Comparison of ENCODE assay signal across 20 cellular contexts in genomic region chr13:99809931-99810330, GRCh38.
DNase-seq lines count a peak whose midpoint lies in the region; ATAC-seq, FAIRE-seq and TF ChIP-seq lines count a peak whose summit lies in the region.
"Had no signal": no experiment of that assay in that cellular context is flagged by ENCODE, and none has a peak within 500 bp of the region (broad histone marks: within the 10 kb centered on the region; RNA-seq: fewer than 3 reads in every experiment).

No MANE protein-coding gene starts in this region.

- 93% methylated on average over 4 of the region's 4 CpGs; no CpG with 5 or more reads in 1 of the 2 experiments for WGBS in H1 (ENCODE audit: extremely low coverage in 1 of 2, insufficient coverage in 1 of 2, insufficient read length in 1 of 2, insufficient replicate concordance in 2 of 2, low coverage in 1 of 2, low lambda C conversion rate in 2 of 2, missing lambda C conversion rate in 1 of 2), 2 experiments

- no peak for DNase-seq in H1 (ENCODE audit: low read depth in 1 of 2, low spot score in 2 of 2)
- DNase-seq in left lobe of liver (ENCODE audit: low spot score), result no peak
- DNase-seq in activated naive CD8-positive, alpha-beta T cell treated with anti-CD3 and anti-CD28 coated beads for 36 hours, result no peak
- no peak for DNase-seq in CD14-positive monocyte (ENCODE audit: low spot score)
- no peak for DNase-seq in tibial artery
- DNase-seq: Caco-2; CD4-positive, CD25-positive, alpha-beta regulatory T cell; DMS153; EL; IMR-90; NCI-H1417; NCI-H187 treated with DMSO at 0.1 percent for 48 hours; NCI-H2227 treated with DMSO at 0.1 percent for 48 hours; NCI-H524; PC-3 had no signal

- no peak overlapping the region for H2BK5ac ChIP-seq in H1 (ENCODE audit: low read depth, low read length)

- no peaks in the 10 kb centered on the region for H3K9me3 ChIP-seq in H1 (ENCODE audit: insufficient read depth in 2 of 2, low read depth in 1 of 2, low read length in 1 of 2)
- H3K9me3 ChIP-seq in tibial artery, result no peaks in the 10 kb centered on the region
- H3K9me3 ChIP-seq: Caco-2 had no signal

- H3K9me3 Mint-ChIP-seq in activated naive CD8-positive, alpha-beta T cell treated with anti-CD3 and anti-CD28 coated beads for 36 hours, result no peaks in the 10 kb centered on the region
- H3K9me3 Mint-ChIP-seq in CD14-positive monocyte, result peaks cover 0 to 2% (median 0%) of the 10 kb centered on the region in 7 donors

- no peak overlapping the region for H3K27ac ChIP-seq in H1 (ENCODE audit: low read depth, low read length)
- no peak overlapping the region for H3K27ac ChIP-seq in tibial artery

- no peaks in the 10 kb centered on the region for H3K27me3 Mint-ChIP-seq in activated naive CD8-positive, alpha-beta T cell treated with anti-CD3 and anti-CD28 coated beads for 36 hours
- H3K27me3 Mint-ChIP-seq in CD14-positive monocyte (ENCODE audit: low read depth in 3 of 3), result peaks cover 1 to 2% (median 2%) of the 10 kb centered on the region in 3 donors
- H3K27me3 Mint-ChIP-seq: B cell; CD4-positive, CD25-positive, alpha-beta regulatory T cell had no signal

- H3K23me2 ChIP-seq in H1 (ENCODE audit: low read depth, low read length), result no peaks in the 10 kb centered on the region; the same call in 1 of the 2 replicates

- CTCF ChIA-PET in H1 (lab: Charles Lee; ENCODE audit: partially characterized antibody), result interaction anchor here (0.8 to 1.7 kb wide), 7 partner anchors 8 to 192 kb away, joined by 3 to 9 read pairs (median 4); no protein-coding TSS in a partner anchor

- H3K4me3 ChIP-seq in H1 (ENCODE audit: extremely low read depth in 1 of 4, insufficient read depth in 2 of 4, low read depth in 3 of 4, low read length in 4 of 4), result no peak overlapping the region
- no peak overlapping the region for H3K4me3 ChIP-seq in tibial artery
- H3K4me3 ChIP-seq: GM12878 had no signal

- H2BK120ac ChIP-seq in H1 (replicated peaks; ENCODE audit: low read depth, low read length), result no peak overlapping the region

- H3K36me3 Mint-ChIP-seq in activated naive CD8-positive, alpha-beta T cell treated with anti-CD3 and anti-CD28 coated beads for 36 hours, result no peaks in the 10 kb centered on the region
- H3K36me3 Mint-ChIP-seq in CD14-positive monocyte, result no peaks in the 10 kb centered on the region

- H4K20me1 ChIP-seq in H1 (replicated peaks in 1 of 2; ENCODE audit: control insufficient read depth in 1 of 2, insufficient read depth in 2 of 2, low read length in 2 of 2), result no peaks in the 10 kb centered on the region

- H3K27me3 ChIP-seq in H1 (replicated peaks in 1 of 4; ENCODE audit: control insufficient read depth in 3 of 4, extremely low read depth in 1 of 4, insufficient read depth in 3 of 4, low read length in 3 of 4) (no peaks in the 10 kb centered on the region), tibial artery (no peaks in the 10 kb centered on the region)

- ATAC-seq in GM18511 (IDR thresholded peaks at IDR 0.05; ENCODE audit: unreplicated experiment), result peak; percentile 68
- peak; percentile 88 for ATAC-seq in left lobe of liver
- ATAC-seq in HG03571 (IDR thresholded peaks at IDR 0.05; ENCODE audit: unreplicated experiment), result no peak
- ATAC-seq: GM12878, PC-3 had no signal

- no peak overlapping the region for H2AK5ac ChIP-seq in H1 (ENCODE audit: low read depth, low read length)

- H3K36me3 ChIP-seq in H1 (ENCODE audit: control insufficient read depth in 2 of 4, insufficient read depth in 4 of 4, low read length in 3 of 4) (no peaks in the 10 kb centered on the region; a peak in 2 of 8 replicates), tibial artery (no peaks in the 10 kb centered on the region)

- no peak overlapping the region for H4K5ac ChIP-seq in H1 (ENCODE audit: insufficient read length, low read depth, low read length)

- TF ChIP-seq EP300 in H1 (IDR thresholded peaks at IDR 0.05; ENCODE audit: borderline replicate concordance in 1 of 2, low read depth in 2 of 2, low read length in 2 of 2), result no peak

- H3K18ac ChIP-seq in H1 (ENCODE audit: extremely low read depth, low read length), result no peak overlapping the region; the same call in 1 of the 2 replicates

- H3K27ac Mint-ChIP-seq in activated naive CD8-positive, alpha-beta T cell treated with anti-CD3 and anti-CD28 coated beads for 36 hours, result no peak overlapping the region
- peak overlapping the region in 1 of 7 donors; percentile 14 for H3K27ac Mint-ChIP-seq in CD14-positive monocyte
- H3K27ac Mint-ChIP-seq: B cell had no signal

- H3K9ac ChIP-seq in H1 (replicated peaks in 1 of 4; ENCODE audit: extremely low read depth in 1 of 4, low read depth in 3 of 4, low read length in 3 of 4), result no peak overlapping the region

- H2BK12ac ChIP-seq in H1 (ENCODE audit: low read depth, low read length), result no peak overlapping the region

- no peak overlapping the region for H4K91ac ChIP-seq in H1 (replicated peaks; ENCODE audit: insufficient read length, low read length)

- intact Hi-C loops in CD14-positive monocyte (cut with micrococcal nuclease) (no loop called here), tibial artery (cut with DNase I; ENCODE audit: low total_unique reads) (no loop called here)

- no peak for TF ChIP-seq RAD21 in H1 (IDR thresholded peaks at IDR 0.05 in 1 of 2, conservative IDR thresholded peaks at IDR 0.05 in 1 of 2; ENCODE audit: low read depth in 2 of 2, low read length in 2 of 2)

- H3K79me2 ChIP-seq in H1 (ENCODE audit: control insufficient read depth in 1 of 2, insufficient read depth in 2 of 2, low read length in 2 of 2), result no peaks in the 10 kb centered on the region

- POLR2A ChIA-PET in H1 (lab: Charles Lee; ENCODE audit: partially characterized antibody), result interaction anchor here (0.8 to 2.0 kb wide), 3 partner anchors 9 to 172 kb away, joined by 3 to 6 read pairs (median 3); partner anchors contain the start of gene ZIC2

- no peak overlapping the region for H3K14ac ChIP-seq in H1 (ENCODE audit: insufficient read length)

- H3K4me1 ChIP-seq in H1 (replicated peaks in 1 of 4; ENCODE audit: control insufficient read depth in 3 of 4, insufficient read depth in 4 of 4, low read length in 3 of 4) (peaks cover 0 to 8% (median 4%) of the 10 kb centered on the region in 4 experiments; a peak in 5 of 7 replicates), tibial artery (no peaks in the 10 kb centered on the region)

- H3K23ac ChIP-seq in H1 (ENCODE audit: insufficient read length), result no peak overlapping the region

- TF ChIP-seq POLR2A in H1 (IDR thresholded peaks at IDR 0.05; ENCODE audit: control extremely low read depth in 1 of 2, low read depth in 2 of 2, low read length in 2 of 2), result no peak

- no peak overlapping the region for H3K4me2 ChIP-seq in H1 (ENCODE audit: insufficient read depth in 1 of 2, low read depth in 2 of 2, low read length in 2 of 2)

- H2BK15ac ChIP-seq in H1 (ENCODE audit: low read length), result 0 out of 2 replicates have a peak overlapping the region, but pooled peaks have one; percentile 19

- no peak overlapping the region for H4K8ac ChIP-seq in H1 (ENCODE audit: extremely low read depth, insufficient read depth, low read length)

- FAIRE-seq in H1 (lab: Jason Lieb, UNC), result no peak
- FAIRE-seq: GM12878, GM18507 had no signal

- H3K56ac ChIP-seq in H1 (replicated peaks; ENCODE audit: insufficient read length, low read depth, low read length), result no peak overlapping the region

- H2BK20ac ChIP-seq in H1 (ENCODE audit: low read length), result no peak overlapping the region

- TF ChIP-seq CTCF in H1 (IDR thresholded peaks at IDR 0.05; ENCODE audit: control extremely low read depth in 1 of 3, insufficient read depth in 1 of 3, low read depth in 1 of 3, low read length in 3 of 3) (no peak), CD14-positive monocyte (IDR thresholded peaks at IDR 0.05) (no peak), tibial artery (IDR thresholded peaks at IDR 0.05) (no peak)

- no peak overlapping the region for H3K4me3 Mint-ChIP-seq in activated naive CD8-positive, alpha-beta T cell treated with anti-CD3 and anti-CD28 coated beads for 36 hours
- no peak overlapping the region for H3K4me3 Mint-ChIP-seq in CD14-positive monocyte
- H3K4me3 Mint-ChIP-seq: B cell; CD4-positive, CD25-positive, alpha-beta regulatory T cell had no signal

- H3K79me1 ChIP-seq in H1 (ENCODE audit: low read depth, low read length), result no peaks in the 10 kb centered on the region

- no peak overlapping the region for H3K4ac ChIP-seq in H1 (replicated peaks; ENCODE audit: insufficient read length, low read depth, low read length)

- no peak overlapping the region for H2AFZ ChIP-seq in H1 (ENCODE audit: low read length)

- H3K4me1 Mint-ChIP-seq in activated naive CD8-positive, alpha-beta T cell treated with anti-CD3 and anti-CD28 coated beads for 36 hours, result no peaks in the 10 kb centered on the region
- H3K4me1 Mint-ChIP-seq in CD14-positive monocyte, result no peaks in the 10 kb centered on the region
- H3K4me1 Mint-ChIP-seq: B cell had no signal

TF ChIP-seq in H1, 55 proteins besides CTCF, POLR2A, EP300 and RAD21:
- TF ChIP-seq TBP (IDR thresholded peaks at IDR 0.05; ENCODE audit: low read depth, low read length) (no peak), CHD1 (IDR thresholded peaks at IDR 0.05; ENCODE audit: low read depth, low read length) (no peak), KDM4A (IDR thresholded peaks at IDR 0.05; ENCODE audit: low read depth, low read length, severe bottlenecking) (no peak), JUND (IDR thresholded peaks at IDR 0.05; ENCODE audit: low read length) (no peak), RXRA (IDR thresholded peaks at IDR 0.05; ENCODE audit: insufficient read depth, low read depth, low read length) (no peak), NANOG (IDR thresholded peaks at IDR 0.05; ENCODE audit: insufficient read depth, low read depth, low read length, poor library complexity, severe bottlenecking) (no peak), POLR2AphosphoS5 (IDR thresholded peaks at IDR 0.05; ENCODE audit: low read depth, low read length) (no peak), ASH2L (IDR thresholded peaks at IDR 0.05; ENCODE audit: low read length) (no peak), CTBP2 (IDR thresholded peaks at IDR 0.05; ENCODE audit: borderline replicate concordance, insufficient read depth, insufficient read length, low read length) (no peak), HDAC2 (IDR thresholded peaks at IDR 0.05; ENCODE audit: borderline replicate concordance in 1 of 2, low read depth in 2 of 2, low read length in 2 of 2) (no peak), CREB1 (IDR thresholded peaks at IDR 0.05) (no peak), RFX5 (IDR thresholded peaks at IDR 0.05; ENCODE audit: borderline replicate concordance, low read depth, low read length) (no peak), SP4 (IDR thresholded peaks at IDR 0.05; ENCODE audit: low read length) (no peak), SP2 (IDR thresholded peaks at IDR 0.05; ENCODE audit: low read length) (no peak), EGR1 (IDR thresholded peaks at IDR 0.05; ENCODE audit: borderline replicate concordance, low read depth, low read length) (no peak), SP1 (IDR thresholded peaks at IDR 0.05; ENCODE audit: low read depth, low read length) (no peak)
